ENCODE assay signal across 8 cellular contexts in genomic region chr4:189202182-189202868, GRCh38.
DNase-seq lines count a peak whose midpoint lies in the region; ATAC-seq and TF ChIP-seq lines count a peak whose summit lies in the region.

No MANE protein-coding gene starts in this region.

- H3K36me3 Mint-ChIP-seq in CD4-positive, alpha-beta memory T cell = no peaks in the 10 kb centered on the region
- no peaks in the 10 kb centered on the region for H3K36me3 Mint-ChIP-seq in endodermal cell (ENCODE audit: low read depth)

- 0 to 22% methylated on average over 3 to 16 of the region's 16 CpGs for WGBS in endodermal cell (ENCODE audit: insufficient coverage in 1 of 2, insufficient read length in 1 of 2), 2 experiments

- H3K9ac ChIP-seq in endodermal cell (ENCODE audit: extremely low read depth, low read length, poor library complexity, severe bottlenecking) (no peak overlapping the region), mucosa of rectum (ENCODE audit: low read depth in 1 of 2, low read length in 2 of 2) (no peak overlapping the region)

- no peaks in the 10 kb centered on the region for H3K36me3 ChIP-seq in CD4-positive, alpha-beta memory T cell (ENCODE audit: insufficient read depth, low read length)
- H3K36me3 ChIP-seq in endodermal cell (ENCODE audit: control insufficient read depth, insufficient read depth, low read length) = no peaks in the 10 kb centered on the region
- H3K36me3 ChIP-seq in mucosa of rectum (ENCODE audit: control insufficient read depth in 2 of 2, insufficient read depth in 2 of 2, low read length in 2 of 2) = no peaks in the 10 kb centered on the region
- H3K36me3 ChIP-seq in thoracic aorta = no peaks in the 10 kb centered on the region

- H3K9me3 Mint-ChIP-seq in CD4-positive, alpha-beta memory T cell = peaks cover 0 to 10% (median under 1%) of the 10 kb centered on the region in 8 donors
- no peaks in the 10 kb centered on the region for H3K9me3 Mint-ChIP-seq in endodermal cell

- ATAC-seq in thoracic aorta (ENCODE audit: insufficient number of reproducible peaks, low FRiP score, low read depth) = no peak

- intact Hi-C loops in CD4-positive, alpha-beta memory T cell (cut with micrococcal nuclease) = no loop called here

- peak in 2 of 5 donors; percentile 2 to 15 for DNase-seq in CD4-positive, alpha-beta memory T cell
- DNase-seq in GM19238 (ENCODE audit: insufficient read length, low spot score) (peak; percentile 6), LNCaP clone FGC (ENCODE audit: low read depth) (no peak), SK-N-DZ (ENCODE audit: low spot score) (peak; percentile 36), endodermal cell (peak; percentile 78), thoracic aorta (ENCODE audit: low spot score) (peak; percentile 6), activated gamma-delta T cell treated with Interleukin-2 at 50 U/mL for 16 hours (no peak)

- H3K27ac ChIP-seq in CD4-positive, alpha-beta memory T cell (ENCODE audit: low read depth, low read length) = no peak overlapping the region
- H3K27ac ChIP-seq in endodermal cell (ENCODE audit: low read depth, low read length) (no peak overlapping the region), mucosa of rectum (ENCODE audit: low read depth in 2 of 2, low read length in 2 of 2) (no peak overlapping the region), thoracic aorta (no peak overlapping the region)

- POLR2A ChIA-PET in CD4-positive, alpha-beta memory T cell (lab: Charles Lee; ENCODE audit: partially characterized antibody) = no interaction called here

- H3K4me1 ChIP-seq in CD4-positive, alpha-beta memory T cell (ENCODE audit: insufficient read depth, low read length) = no peaks in the 10 kb centered on the region
- no peaks in the 10 kb centered on the region for H3K4me1 ChIP-seq in endodermal cell (ENCODE audit: control insufficient read depth, insufficient read depth, low read length)
- peaks cover 0 to 3% of the 10 kb centered on the region in 2 donors for H3K4me1 ChIP-seq in mucosa of rectum (ENCODE audit: control insufficient read depth in 2 of 2, insufficient read depth in 2 of 2, low read length in 2 of 2)
- peaks cover 4 to 11% of the 10 kb centered on the region in 2 donors for H3K4me1 ChIP-seq in thoracic aorta (ENCODE audit: control insufficient read depth in 1 of 2, low read depth in 2 of 2)

- CTCF ChIA-PET in CD4-positive, alpha-beta memory T cell (lab: Charles Lee; ENCODE audit: partially characterized antibody) = interaction anchor here (0.9 kb wide), 1 partner anchor 9 kb away, joined by 3 read pairs; no protein-coding TSS in a partner anchor

- H3K27me3 Mint-ChIP-seq in CD4-positive, alpha-beta memory T cell = peaks cover 0 to 2% of the 10 kb centered on the region in 2 donors
- H3K27me3 Mint-ChIP-seq in endodermal cell (ENCODE audit: insufficient read depth) = peaks cover 11% of the 10 kb centered on the region

- no peaks in the 10 kb centered on the region for H3K9me3 ChIP-seq in CD4-positive, alpha-beta memory T cell (ENCODE audit: control insufficient read depth in 1 of 2, low read length in 2 of 2)
- H3K9me3 ChIP-seq in endodermal cell (ENCODE audit: control insufficient read depth, low read length) = no peaks in the 10 kb centered on the region
- no peaks in the 10 kb centered on the region for H3K9me3 ChIP-seq in mucosa of rectum (ENCODE audit: control insufficient read depth in 2 of 2, low read length in 2 of 2)
- H3K9me3 ChIP-seq in thoracic aorta = no peaks in the 10 kb centered on the region

- H3K4me1 Mint-ChIP-seq in CD4-positive, alpha-beta memory T cell = peaks cover 7 to 13% (median 10%) of the 10 kb centered on the region in 4 donors
- H3K4me1 Mint-ChIP-seq in endodermal cell = peaks cover 3% of the 10 kb centered on the region

- H3K4me3 ChIP-seq in CD4-positive, alpha-beta memory T cell (ENCODE audit: low read length in 2 of 2) = no peak overlapping the region
- H3K4me3 ChIP-seq in LNCaP clone FGC (ENCODE audit: low read depth, low read length) (no peak overlapping the region; the same call in 1 of the 2 replicates), endodermal cell (ENCODE audit: low read length) (no peak overlapping the region), mucosa of rectum (ENCODE audit: low read length in 2 of 2) (peak overlapping the region; percentile 28 to 34), thoracic aorta (peak overlapping the region; percentile 53)

- no peaks in the 10 kb centered on the region for H3K27me3 ChIP-seq in CD4-positive, alpha-beta memory T cell (ENCODE audit: insufficient read depth, low read length)
- H3K27me3 ChIP-seq in endodermal cell (ENCODE audit: control insufficient read depth, insufficient read depth, low read length, poor library complexity, severe bottlenecking) (peaks cover 8% of the 10 kb centered on the region), mucosa of rectum (ENCODE audit: control insufficient read depth in 2 of 2, insufficient read depth in 2 of 2, low read length in 2 of 2) (no peaks in the 10 kb centered on the region), thoracic aorta (replicated peaks; ENCODE audit: insufficient read depth) (no peaks in the 10 kb centered on the region)

- H3K4me3 Mint-ChIP-seq in CD4-positive, alpha-beta memory T cell = peak overlapping the region in 6 of 8 donors; percentile 1 to 77 (median 63)
- no peak overlapping the region for H3K4me3 Mint-ChIP-seq in endodermal cell

- no peak overlapping the region for H3K27ac Mint-ChIP-seq in CD4-positive, alpha-beta memory T cell
- no peak overlapping the region for H3K27ac Mint-ChIP-seq in endodermal cell

- TF ChIP-seq CTCF in LNCaP clone FGC (IDR thresholded peaks at IDR 0.05; ENCODE audit: control insufficient read depth, extremely low read depth, insufficient read depth) (peak; percentile 95), endodermal cell (conservative IDR thresholded peaks at IDR 0.05) (peak; percentile 96), thoracic aorta (IDR thresholded peaks at IDR 0.05) (peak; percentile 68)

Comparison
In these comparisons a context has a peak if more than half of its experiments do, and no peak if none do; other contexts are left out.
1. DNase-seq: peak in GM19238 (single experiment), SK-N-DZ (single experiment), endodermal cell (single experiment) and thoracic aorta (single experiment); none in LNCaP clone FGC (single experiment) and activated gamma-delta T cell treated with Interleukin-2 at 50 U/mL for 16 hours (single experiment).
2. H3K4me3 ChIP-seq: peak in mucosa of rectum (2 of 2) and thoracic aorta (single experiment); none in CD4-positive, alpha-beta memory T cell (0 of 2), LNCaP clone FGC (single experiment) and endodermal cell (single experiment).
3. Peak in every context shown above with its lines, with median percentiles within 50 percentile points of each other: CTCF ChIP-seq.